ENCODE assay signal across 1 cellular context in the genomic region with DNA sequence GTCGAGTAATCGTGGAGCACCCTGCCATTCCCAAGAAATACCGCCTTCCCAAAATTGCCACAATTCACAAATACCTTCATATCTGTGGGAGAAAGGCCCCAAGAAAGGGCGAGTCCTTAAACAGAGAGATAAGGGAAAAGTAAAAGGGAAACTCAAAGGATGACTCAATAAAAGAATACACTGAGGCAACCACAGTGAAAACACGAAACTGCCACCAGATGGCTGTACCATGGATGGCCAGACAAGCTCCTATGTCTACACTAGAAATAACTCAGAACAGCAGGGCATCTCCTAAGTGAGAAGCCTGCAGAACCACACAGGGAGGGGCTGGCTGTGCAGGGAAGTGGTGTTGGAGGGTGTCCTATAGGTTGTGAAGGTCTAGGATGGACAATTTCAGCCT.
TF ChIP-seq lines count a peak whose summit lies in the region.

No MANE protein-coding gene starts in this region.

TF ChIP-seq in GM12878, 131 proteins besides CTCF, POLR2A, EP300 and RAD21 (continued from another document):
- no peak for TF ChIP-seq ZBTB33 (IDR thresholded peaks at IDR 0.05)
